ENCODE assay signal across 1 cellular context in the genomic region with DNA sequence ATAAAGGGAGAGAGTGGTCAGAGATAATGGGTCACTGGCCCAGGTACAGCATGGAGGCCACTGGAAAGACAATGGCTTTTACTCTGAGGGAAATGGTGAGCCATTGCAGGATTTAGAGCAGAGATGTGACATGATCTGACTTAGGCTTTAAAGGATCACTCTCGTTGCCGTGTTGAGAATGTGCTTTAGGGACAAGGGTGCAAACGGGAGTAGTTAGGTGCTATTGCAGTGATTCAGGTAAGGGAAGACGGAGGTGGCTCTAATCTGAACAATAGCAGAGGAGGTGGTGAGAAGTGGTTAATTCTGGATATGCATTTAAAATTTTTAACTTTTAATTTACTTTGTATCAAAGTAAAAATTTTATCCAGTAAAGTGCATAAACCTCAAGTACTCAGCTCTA.
TF ChIP-seq lines count a peak whose summit lies in the region.

No MANE protein-coding gene starts in this region.

TF ChIP-seq in H1, 55 proteins besides CTCF, POLR2A, EP300 and RAD21:
- TF ChIP-seq SRF (IDR thresholded peaks at IDR 0.05; ENCODE audit: low read depth, low read length) (no peak), BACH1 (IDR thresholded peaks at IDR 0.05; ENCODE audit: low read length) (no peak), ASH2L (IDR thresholded peaks at IDR 0.05; ENCODE audit: low read length) (no peak), RNF2 (IDR thresholded peaks at IDR 0.05; ENCODE audit: borderline replicate concordance, low read depth, low read length, missing control alignments, poor library complexity, severe bottlenecking) (no peak), TBP (IDR thresholded peaks at IDR 0.05; ENCODE audit: low read depth, low read length) (no peak), POLR2AphosphoS5 (IDR thresholded peaks at IDR 0.05; ENCODE audit: low read depth, low read length) (no peak), YY1 (IDR thresholded peaks at IDR 0.05; ENCODE audit: low read depth, low read length) (no peak), SP2 (IDR thresholded peaks at IDR 0.05; ENCODE audit: low read length) (no peak), KDM4A (IDR thresholded peaks at IDR 0.05; ENCODE audit: low read depth, low read length, severe bottlenecking) (no peak), SIX5 (IDR thresholded peaks at IDR 0.05; ENCODE audit: low read depth, low read length) (no peak), SUZ12 (IDR thresholded peaks at IDR 0.05; ENCODE audit: low read length) (no peak), BRCA1 (IDR thresholded peaks at IDR 0.05; ENCODE audit: low read depth, low read length) (no peak), EGR1 (IDR thresholded peaks at IDR 0.05; ENCODE audit: borderline replicate concordance, low read depth, low read length) (no peak), HDAC2 (IDR thresholded peaks at IDR 0.05; ENCODE audit: borderline replicate concordance in 1 of 2, low read depth in 2 of 2, low read length in 2 of 2) (no peak)
- TF ChIP-seq, protein P1, sequence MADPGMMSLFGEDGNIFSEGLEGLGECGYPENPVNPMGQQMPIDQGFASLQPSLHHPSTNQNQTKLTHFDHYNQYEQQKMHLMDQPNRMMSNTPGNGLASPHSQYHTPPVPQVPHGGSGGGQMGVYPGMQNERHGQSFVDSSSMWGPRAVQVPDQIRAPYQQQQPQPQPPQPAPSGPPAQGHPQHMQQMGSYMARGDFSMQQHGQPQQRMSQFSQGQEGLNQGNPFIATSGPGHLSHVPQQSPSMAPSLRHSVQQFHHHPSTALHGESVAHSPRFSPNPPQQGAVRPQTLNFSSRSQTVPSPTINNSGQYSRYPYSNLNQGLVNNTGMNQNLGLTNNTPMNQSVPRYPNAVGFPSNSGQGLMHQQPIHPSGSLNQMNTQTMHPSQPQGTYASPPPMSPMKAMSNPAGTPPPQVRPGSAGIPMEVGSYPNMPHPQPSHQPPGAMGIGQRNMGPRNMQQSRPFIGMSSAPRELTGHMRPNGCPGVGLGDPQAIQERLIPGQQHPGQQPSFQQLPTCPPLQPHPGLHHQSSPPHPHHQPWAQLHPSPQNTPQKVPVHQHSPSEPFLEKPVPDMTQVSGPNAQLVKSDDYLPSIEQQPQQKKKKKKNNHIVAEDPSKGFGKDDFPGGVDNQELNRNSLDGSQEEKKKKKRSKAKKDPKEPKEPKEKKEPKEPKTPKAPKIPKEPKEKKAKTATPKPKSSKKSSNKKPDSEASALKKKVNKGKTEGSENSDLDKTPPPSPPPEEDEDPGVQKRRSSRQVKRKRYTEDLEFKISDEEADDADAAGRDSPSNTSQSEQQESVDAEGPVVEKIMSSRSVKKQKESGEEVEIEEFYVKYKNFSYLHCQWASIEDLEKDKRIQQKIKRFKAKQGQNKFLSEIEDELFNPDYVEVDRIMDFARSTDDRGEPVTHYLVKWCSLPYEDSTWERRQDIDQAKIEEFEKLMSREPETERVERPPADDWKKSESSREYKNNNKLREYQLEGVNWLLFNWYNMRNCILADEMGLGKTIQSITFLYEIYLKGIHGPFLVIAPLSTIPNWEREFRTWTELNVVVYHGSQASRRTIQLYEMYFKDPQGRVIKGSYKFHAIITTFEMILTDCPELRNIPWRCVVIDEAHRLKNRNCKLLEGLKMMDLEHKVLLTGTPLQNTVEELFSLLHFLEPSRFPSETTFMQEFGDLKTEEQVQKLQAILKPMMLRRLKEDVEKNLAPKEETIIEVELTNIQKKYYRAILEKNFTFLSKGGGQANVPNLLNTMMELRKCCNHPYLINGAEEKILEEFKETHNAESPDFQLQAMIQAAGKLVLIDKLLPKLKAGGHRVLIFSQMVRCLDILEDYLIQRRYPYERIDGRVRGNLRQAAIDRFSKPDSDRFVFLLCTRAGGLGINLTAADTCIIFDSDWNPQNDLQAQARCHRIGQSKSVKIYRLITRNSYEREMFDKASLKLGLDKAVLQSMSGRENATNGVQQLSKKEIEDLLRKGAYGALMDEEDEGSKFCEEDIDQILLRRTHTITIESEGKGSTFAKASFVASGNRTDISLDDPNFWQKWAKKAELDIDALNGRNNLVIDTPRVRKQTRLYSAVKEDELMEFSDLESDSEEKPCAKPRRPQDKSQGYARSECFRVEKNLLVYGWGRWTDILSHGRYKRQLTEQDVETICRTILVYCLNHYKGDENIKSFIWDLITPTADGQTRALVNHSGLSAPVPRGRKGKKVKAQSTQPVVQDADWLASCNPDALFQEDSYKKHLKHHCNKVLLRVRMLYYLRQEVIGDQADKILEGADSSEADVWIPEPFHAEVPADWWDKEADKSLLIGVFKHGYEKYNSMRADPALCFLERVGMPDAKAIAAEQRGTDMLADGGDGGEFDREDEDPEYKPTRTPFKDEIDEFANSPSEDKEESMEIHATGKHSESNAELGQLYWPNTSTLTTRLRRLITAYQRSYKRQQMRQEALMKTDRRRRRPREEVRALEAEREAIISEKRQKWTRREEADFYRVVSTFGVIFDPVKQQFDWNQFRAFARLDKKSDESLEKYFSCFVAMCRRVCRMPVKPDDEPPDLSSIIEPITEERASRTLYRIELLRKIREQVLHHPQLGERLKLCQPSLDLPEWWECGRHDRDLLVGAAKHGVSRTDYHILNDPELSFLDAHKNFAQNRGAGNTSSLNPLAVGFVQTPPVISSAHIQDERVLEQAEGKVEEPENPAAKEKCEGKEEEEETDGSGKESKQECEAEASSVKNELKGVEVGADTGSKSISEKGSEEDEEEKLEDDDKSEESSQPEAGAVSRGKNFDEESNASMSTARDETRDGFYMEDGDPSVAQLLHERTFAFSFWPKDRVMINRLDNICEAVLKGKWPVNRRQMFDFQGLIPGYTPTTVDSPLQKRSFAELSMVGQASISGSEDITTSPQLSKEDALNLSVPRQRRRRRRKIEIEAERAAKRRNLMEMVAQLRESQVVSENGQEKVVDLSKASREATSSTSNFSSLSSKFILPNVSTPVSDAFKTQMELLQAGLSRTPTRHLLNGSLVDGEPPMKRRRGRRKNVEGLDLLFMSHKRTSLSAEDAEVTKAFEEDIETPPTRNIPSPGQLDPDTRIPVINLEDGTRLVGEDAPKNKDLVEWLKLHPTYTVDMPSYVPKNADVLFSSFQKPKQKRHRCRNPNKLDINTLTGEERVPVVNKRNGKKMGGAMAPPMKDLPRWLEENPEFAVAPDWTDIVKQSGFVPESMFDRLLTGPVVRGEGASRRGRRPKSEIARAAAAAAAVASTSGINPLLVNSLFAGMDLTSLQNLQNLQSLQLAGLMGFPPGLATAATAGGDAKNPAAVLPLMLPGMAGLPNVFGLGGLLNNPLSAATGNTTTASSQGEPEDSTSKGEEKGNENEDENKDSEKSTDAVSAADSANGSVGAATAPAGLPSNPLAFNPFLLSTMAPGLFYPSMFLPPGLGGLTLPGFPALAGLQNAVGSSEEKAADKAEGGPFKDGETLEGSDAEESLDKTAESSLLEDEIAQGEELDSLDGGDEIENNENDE (IDR thresholded peaks at IDR 0.05; ENCODE audit: insufficient replicate concordance, low read length): no peak
- TF ChIP-seq, protein P2, sequence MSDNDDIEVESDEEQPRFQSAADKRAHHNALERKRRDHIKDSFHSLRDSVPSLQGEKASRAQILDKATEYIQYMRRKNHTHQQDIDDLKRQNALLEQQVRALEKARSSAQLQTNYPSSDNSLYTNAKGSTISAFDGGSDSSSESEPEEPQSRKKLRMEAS (IDR thresholded peaks at IDR 0.05): no peak
